ENCODE assay signal across 6 cellular contexts in genomic region chr6:31733734-31734133, GRCh38. TPM values are rescaled to one million over a fixed set of nuclear protein-coding genes. Genes with fewer than 3 reads are reported as not detected.
DNase-seq lines count a peak whose midpoint lies in the region; ATAC-seq and TF ChIP-seq lines count a peak whose summit lies in the region.

No MANE protein-coding gene starts in this region.

- peaks cover 33% of the 10 kb centered on the region for H3K4me1 Mint-ChIP-seq in activated T-helper 17 cell treated with anti-CD3 and anti-CD28 coated beads, Interleukin-2, amount 50 U/mL, for 72 hours
- H3K4me1 Mint-ChIP-seq in naive thymus-derived CD4-positive, alpha-beta T cell = peaks cover 21 to 75% (median 60%) of the 10 kb centered on the region in 7 donors

- H3K9me3 ChIP-seq in DOHH2 (ENCODE audit: control insufficient read depth, insufficient read depth, low read length) = no peaks in the 10 kb centered on the region
- H3K9me3 ChIP-seq in naive thymus-derived CD4-positive, alpha-beta T cell (ENCODE audit: control insufficient read depth in 2 of 3, low read length in 3 of 3) = no peaks in the 10 kb centered on the region

- TF ChIP-seq CTCF in DOHH2 (IDR thresholded peaks at IDR 0.05; ENCODE audit: low read depth, low read length, poor library complexity, severe bottlenecking) = no peak

- peaks cover 58% of the 10 kb centered on the region for H3K4me1 ChIP-seq in DOHH2 (ENCODE audit: control insufficient read depth, low read length)
- H3K4me1 ChIP-seq in naive thymus-derived CD4-positive, alpha-beta T cell (ENCODE audit: control insufficient read depth in 2 of 2, insufficient read depth in 2 of 2, low read length in 2 of 2) = peaks cover 33 to 45% of the 10 kb centered on the region in 2 donors

- peak overlapping the region; percentile 96; the same call in 1 of the 2 replicates for H3K27ac ChIP-seq in DOHH2 (ENCODE audit: low read depth, low read length)
- peak overlapping the region; percentile 83 for H3K27ac ChIP-seq in naive thymus-derived CD4-positive, alpha-beta T cell (ENCODE audit: low read depth, low read length)

- DNase-seq in naive thymus-derived CD4-positive, alpha-beta T cell = no peak
- DNase-seq in NOMO-1 treated with DMSO at 0.1 percent for 48 hours (lab: John Stamatoyannopoulos, UW; ENCODE audit: unreplicated experiment) = no peak
- no peak for DNase-seq in foreskin melanocyte

- peak overlapping the region; percentile 98 for H3K4me3 Mint-ChIP-seq in activated T-helper 17 cell treated with anti-CD3 and anti-CD28 coated beads, Interleukin-2, amount 50 U/mL, for 72 hours
- peak overlapping the region in 9 of 10 donors; percentile 54 to 100 (median 96) for H3K4me3 Mint-ChIP-seq in naive thymus-derived CD4-positive, alpha-beta T cell

- intact Hi-C loops in naive thymus-derived CD4-positive, alpha-beta T cell (cut with micrococcal nuclease) = loop anchor here (1.0 to 10.0 kb wide), 3 partner anchors 97 to 1471 kb away; partner anchors contain the start of genes DXO (in 1 of the 2), HSD17B8 (in 1 of the 2), RING1 (in 1 of the 2) and RXRB (in 1 of the 2)

- no peaks in the 10 kb centered on the region for H3K9me2 ChIP-seq in DOHH2 (replicated peaks; ENCODE audit: control insufficient read depth, low read length)

- H4K20me1 ChIP-seq in DOHH2 (ENCODE audit: control insufficient read depth, insufficient read depth, low read depth, low read length) = peaks cover 13% of the 10 kb centered on the region; the same call in 1 of the 2 replicates

- no peaks in the 10 kb centered on the region for H3K27me3 Mint-ChIP-seq in activated T-helper 17 cell treated with anti-CD3 and anti-CD28 coated beads, Interleukin-2, amount 50 U/mL, for 72 hours
- H3K27me3 Mint-ChIP-seq in naive thymus-derived CD4-positive, alpha-beta T cell = no peaks in the 10 kb centered on the region

- H3K4me2 ChIP-seq in DOHH2 (ENCODE audit: low read length) = peak overlapping the region; percentile 93

- peaks cover 81% of the 10 kb centered on the region for H3K36me3 Mint-ChIP-seq in activated T-helper 17 cell treated with anti-CD3 and anti-CD28 coated beads, Interleukin-2, amount 50 U/mL, for 72 hours (ENCODE audit: low read depth)
- H3K36me3 Mint-ChIP-seq in naive thymus-derived CD4-positive, alpha-beta T cell = peaks cover 0 to 45% (median 8%) of the 10 kb centered on the region in 5 donors

- H3K27ac Mint-ChIP-seq in activated T-helper 17 cell treated with anti-CD3 and anti-CD28 coated beads, Interleukin-2, amount 50 U/mL, for 72 hours = peak overlapping the region; percentile 68
- peak overlapping the region in 6 of 9 donors; percentile 79 to 94 (median 89) for H3K27ac Mint-ChIP-seq in naive thymus-derived CD4-positive, alpha-beta T cell

- POLR2A ChIA-PET in naive thymus-derived CD4-positive, alpha-beta T cell (lab: Charles Lee) = no interaction called here

- H3K36me3 ChIP-seq in DOHH2 (ENCODE audit: control insufficient read depth, low read length) = peaks cover 59% of the 10 kb centered on the region
- peaks cover 5 to 25% (median 13%) of the 10 kb centered on the region in 3 experiments for H3K36me3 ChIP-seq in naive thymus-derived CD4-positive, alpha-beta T cell (ENCODE audit: control insufficient read depth in 2 of 3, insufficient read depth in 3 of 3, low read length in 3 of 3)

- H3K9me3 Mint-ChIP-seq in activated T-helper 17 cell treated with anti-CD3 and anti-CD28 coated beads, Interleukin-2, amount 50 U/mL, for 72 hours = no peaks in the 10 kb centered on the region
- peaks cover 0 to 3% (median 0%) of the 10 kb centered on the region in 11 donors for H3K9me3 Mint-ChIP-seq in naive thymus-derived CD4-positive, alpha-beta T cell

- H3F3A ChIP-seq in DOHH2 (ENCODE audit: control insufficient read depth, insufficient read depth) = peaks cover 46% of the 10 kb centered on the region

- ATAC-seq in activated T-helper 17 cell treated with anti-CD3 and anti-CD28 coated beads, Interleukin-2, amount 50 U/mL, for 72 hours (replicated peaks) = no peak
- ATAC-seq in naive thymus-derived CD4-positive, alpha-beta T cell = no peak
- no peak for ATAC-seq in HG02870 (IDR thresholded peaks at IDR 0.05; ENCODE audit: unreplicated experiment)

- CTCF ChIA-PET in naive thymus-derived CD4-positive, alpha-beta T cell (lab: Charles Lee) = interaction anchor here (1.4 kb wide), 1 partner anchor 8 kb away, joined by 3 read pairs; no protein-coding TSS in a partner anchor

- H3K79me2 ChIP-seq in DOHH2 (ENCODE audit: control insufficient read depth, low read length) = peaks cover 40% of the 10 kb centered on the region

- no peaks in the 10 kb centered on the region for H3K27me3 ChIP-seq in DOHH2 (ENCODE audit: control insufficient read depth, low read length)
- H3K27me3 ChIP-seq in naive thymus-derived CD4-positive, alpha-beta T cell (ENCODE audit: control insufficient read depth in 2 of 2, insufficient read depth in 2 of 2, low read length in 2 of 2) = no peaks in the 10 kb centered on the region

- H3K4me3 ChIP-seq in DOHH2 (ENCODE audit: low read length) = no peak overlapping the region
- H3K4me3 ChIP-seq in naive thymus-derived CD4-positive, alpha-beta T cell (ENCODE audit: low read length) = no peak overlapping the region

RNA-seq across cellular contexts. Expression of gene CLIC1, which starts 2.6 kb away (rescaled TPM):
- total RNA-seq in activated T-helper 17 cell treated with anti-CD3 and anti-CD28 coated beads, Interleukin-2, amount 50 U/mL, for 72 hours = 100 to 1,000 TPM; 406 to 482 TPM
- 100 to 1,000 TPM in 2 of 5 experiments, 10 to 100 TPM in 3; 29.3 to 494 (median 58.2) TPM for total RNA-seq in naive thymus-derived CD4-positive, alpha-beta T cell
- 100 to 1,000 TPM; 102 to 122 TPM for polyA plus RNA-seq in naive thymus-derived CD4-positive, alpha-beta T cell

RNA-seq across cellular contexts. Expression of gene DDAH2, which starts 4.6 kb away (rescaled TPM):
- total RNA-seq in activated T-helper 17 cell treated with anti-CD3 and anti-CD28 coated beads, Interleukin-2, amount 50 U/mL, for 72 hours = 10 to 100 TPM in 1 of 2 donors, 1 to 10 TPM in 1; 9.4 to 23.8 TPM
- total RNA-seq in naive thymus-derived CD4-positive, alpha-beta T cell = 10 to 100 TPM in 2 of 5 experiments, 1 to 10 TPM in 3; 4.9 to 31.4 (median 7.1) TPM
- polyA plus RNA-seq in naive thymus-derived CD4-positive, alpha-beta T cell = 10 to 100 TPM; 13.1 to 15.3 TPM

RNA-seq across cellular contexts. Expression of gene MSH5, which starts 6.1 kb away (rescaled TPM):
- total RNA-seq in activated T-helper 17 cell treated with anti-CD3 and anti-CD28 coated beads, Interleukin-2, amount 50 U/mL, for 72 hours = 10 to 100 TPM; 78.9 to 82.6 TPM
- total RNA-seq in naive thymus-derived CD4-positive, alpha-beta T cell = 10 to 100 TPM; 10.3 to 52.2 (median 11.4) TPM
- 1 to 10 TPM in 1 of 2 donors, under 1 TPM in 1; 0.51 to 2.6 TPM for polyA plus RNA-seq in naive thymus-derived CD4-positive, alpha-beta T cell

RNA-seq across cellular contexts. Expression of gene MPIG6B, which starts 10.6 kb away (rescaled TPM):
- not detected for total RNA-seq in activated T-helper 17 cell treated with anti-CD3 and anti-CD28 coated beads, Interleukin-2, amount 50 U/mL, for 72 hours
- total RNA-seq in naive thymus-derived CD4-positive, alpha-beta T cell = 1 to 10 TPM in 1 of 5 experiments, under 1 TPM in 4; 0.12 to 4.7 (median 0.64) TPM
- polyA plus RNA-seq in naive thymus-derived CD4-positive, alpha-beta T cell = 1 to 10 TPM in 1 of 2 donors, under 1 TPM in 1; 0.20 to 2.3 TPM

RNA-seq across cellular contexts. Expression of gene LY6G6C, which starts 12.2 kb away (rescaled TPM):
- total RNA-seq in activated T-helper 17 cell treated with anti-CD3 and anti-CD28 coated beads, Interleukin-2, amount 50 U/mL, for 72 hours = under 1 TPM in 1 of 2 donors, not detected in 1; 0.64 TPM
- total RNA-seq in naive thymus-derived CD4-positive, alpha-beta T cell = 1 to 10 TPM in 1 of 5 experiments, not detected in 4; 1.2 TPM
- polyA plus RNA-seq in naive thymus-derived CD4-positive, alpha-beta T cell = not detected
